ENCODE assay signal across 20 cellular contexts in the genomic region with DNA sequence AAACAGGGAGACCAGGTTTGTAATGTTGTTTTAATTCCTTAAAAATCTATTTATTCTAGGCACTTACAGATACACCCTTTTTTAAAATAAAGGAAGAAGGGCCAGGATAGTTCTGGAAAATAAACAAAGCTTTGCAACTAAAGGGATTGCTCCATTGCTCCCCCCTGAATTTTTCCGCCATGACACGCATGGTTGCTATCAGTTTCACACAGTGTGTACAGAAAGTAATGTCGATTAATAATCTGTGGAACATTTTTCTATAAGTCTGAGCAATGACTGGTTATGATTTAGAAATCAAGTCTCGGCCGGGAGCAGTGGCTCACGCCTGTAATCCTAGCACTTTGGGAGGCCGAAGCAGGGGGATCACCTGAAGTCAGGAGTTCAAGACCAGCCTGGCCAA.
A peak's percentile ranks its signal among the peaks of the same experiment; 100 is the strongest.
DNase-seq lines count a peak whose midpoint lies in the region; ATAC-seq, FAIRE-seq and TF ChIP-seq lines count a peak whose summit lies in the region.
"Had no signal": no experiment of that assay in that cellular context is flagged by ENCODE, and none has a peak within 500 bp of the region (broad histone marks: within the 10 kb centered on the region; RNA-seq: fewer than 3 reads in every experiment).

No MANE protein-coding gene starts in this region.

- no peak overlapping the region for H2AK5ac ChIP-seq in IMR-90 (ENCODE audit: low read depth, low read length)

- 73% methylated on average over 3 of the region's 7 CpGs; no CpG with 5 or more reads in 1 of the 2 experiments for WGBS in IMR-90 (ENCODE audit: extremely low coverage in 2 of 2, insufficient read length in 1 of 2), 2 experiments
- 91 to 93% methylated on average over 7 of the region's 7 CpGs for WGBS in tibial nerve, 2 donors
- whole genome bisulfite sequencing in pancreas, 2 donors: 90 to 92% methylated on average over 7 of the region's 7 CpGs

- no peak overlapping the region for H2BK15ac ChIP-seq in IMR-90 (ENCODE audit: low read depth, low read length)

- H3K9me1 ChIP-seq in IMR-90 (ENCODE audit: insufficient read depth, low read length): peaks cover 6% of the 10 kb centered on the region; the same call in 1 of the 2 replicates

- no peak overlapping the region for H3K4me3 ChIP-seq in ACC112 (ENCODE audit: low read depth, low read length)
- no peak overlapping the region for H3K4me3 ChIP-seq in IMR-90 (ENCODE audit: insufficient read depth, low read depth, low read length)
- H3K4me3 ChIP-seq in choroid plexus epithelial cell (ENCODE audit: low read depth, low read length): no peak overlapping the region
- no peak overlapping the region for H3K4me3 ChIP-seq in tibial nerve
- H3K4me3 ChIP-seq in pancreas: no peak overlapping the region
- H3K4me3 ChIP-seq: BLaER1 treated with 17β-estradiol and CSF1 and Interleukin-3, amounts not matched to agents 10 nM and 100 nM; GM12878; GM23338 had no signal

- H4K8ac ChIP-seq in IMR-90 (ENCODE audit: low read depth in 2 of 2, low read length in 2 of 2): no peak overlapping the region

- FAIRE-seq in pancreas (lab: Jason Lieb, UNC): no peak
- FAIRE-seq: GM12878, H54, HTR-8/SVneo had no signal

- no TSS peak for BruUV-seq in IMR-90 (replicated peaks; lab: Mats Ljungman, UMichigan)

- H2AFZ ChIP-seq in ACC112 (ENCODE audit: low read length, unreplicated experiment) (no peak overlapping the region), IMR-90 (replicated peaks; ENCODE audit: low read length, poor library complexity) (no peak overlapping the region)
- H2AFZ ChIP-seq: GM23338 had no signal

- H3K36me3 ChIP-seq in ACC112 (ENCODE audit: insufficient read depth, low read length): no peaks in the 10 kb centered on the region
- no peaks in the 10 kb centered on the region for H3K36me3 ChIP-seq in IMR-90 (ENCODE audit: control insufficient read depth, insufficient read depth, low read length)
- no peaks in the 10 kb centered on the region for H3K36me3 ChIP-seq in tibial nerve
- H3K36me3 ChIP-seq in pancreas: no peaks in the 10 kb centered on the region
- H3K36me3 ChIP-seq: BLaER1 treated with 17β-estradiol and CSF1 and Interleukin-3, amounts not matched to agents 10 nM and 100 nM had no signal

- dilution Hi-C loops in IMR-90 (cut with HindIII; ENCODE audit: low sequenced_read_pairs, unreplicated experiment): no loop called here

- H3K27ac ChIP-seq in ACC112 (ENCODE audit: low read depth, low read length) (peak overlapping the region; percentile 46; the same call in 1 of the 2 replicates), IMR-90 (ENCODE audit: insufficient read depth, low read length) (no peak overlapping the region), tibial nerve (no peak overlapping the region), pancreas (no peak overlapping the region)
- H3K27ac ChIP-seq: BLaER1 treated with 17β-estradiol and CSF1 and Interleukin-3, amounts not matched to agents 10 nM and 100 nM had no signal

- H3K9me3 ChIP-seq in IMR-90 (ENCODE audit: control insufficient read depth, insufficient read depth, low read length) (no peaks in the 10 kb centered on the region), tibial nerve (no peaks in the 10 kb centered on the region), pancreas (no peaks in the 10 kb centered on the region)
- H3K9me3 ChIP-seq: BLaER1 treated with 17β-estradiol and CSF1 and Interleukin-3, amounts not matched to agents 10 nM and 100 nM had no signal

- no peak overlapping the region for H2BK5ac ChIP-seq in IMR-90 (ENCODE audit: low read depth, low read length, poor library complexity, severe bottlenecking)

- TF ChIP-seq POLR2A in IMR-90 (IDR thresholded peaks at IDR 0.05; ENCODE audit: low read depth, low read length): no peak
- TF ChIP-seq POLR2A in tibial nerve (IDR thresholded peaks at IDR 0.05): no peak

- H2BK120ac ChIP-seq in IMR-90 (ENCODE audit: low read depth, low read length): no peak overlapping the region

- H3K14ac ChIP-seq in IMR-90 (replicated peaks; ENCODE audit: low read depth, low read length): no peak overlapping the region

- TF ChIP-seq CTCF in IMR-90 (conservative IDR thresholded peaks at IDR 0.05; ENCODE audit: low read depth, low read length) (no peak), choroid plexus epithelial cell (conservative IDR thresholded peaks at IDR 0.05; ENCODE audit: low read depth, low read length) (no peak), tibial nerve (IDR thresholded peaks at IDR 0.05) (no peak), pancreas (IDR thresholded peaks at IDR 0.05) (no peak)

- H3K4me1 ChIP-seq in ACC112 (ENCODE audit: control insufficient read depth, insufficient read depth, low read length, unreplicated experiment): peaks cover 67% of the 10 kb centered on the region
- peaks cover 8% of the 10 kb centered on the region; the same call in 1 of the 2 replicates for H3K4me1 ChIP-seq in IMR-90 (ENCODE audit: control insufficient read depth, insufficient read depth, low read length)
- H3K4me1 ChIP-seq in tibial nerve: peaks cover 0 to 29% (median 6%) of the 10 kb centered on the region in 4 donors
- peaks cover 28 to 33% (median 31%) of the 10 kb centered on the region in 3 donors for H3K4me1 ChIP-seq in pancreas
- H3K4me1 ChIP-seq: BLaER1 treated with 17β-estradiol and CSF1 and Interleukin-3, amounts not matched to agents 10 nM and 100 nM had no signal

- no peak for TF ChIP-seq EP300 in tibial nerve (IDR thresholded peaks at IDR 0.05)

- H3K9ac ChIP-seq in IMR-90 (ENCODE audit: low read depth, low read length): no peak overlapping the region
- H3K9ac ChIP-seq: BLaER1 treated with 17β-estradiol and CSF1 and Interleukin-3, amounts not matched to agents 10 nM and 100 nM had no signal

- intact Hi-C loops in IMR-90 (cut with micrococcal nuclease) (loop anchor here (5.0 to 10.0 kb wide), 4 partner anchors 63 to 285 kb away; partner anchors contain the start of gene RNF138), pancreas (cut with DNase I) (loop anchor here in 2 of 3 donors (10.0 kb wide), 2 partner anchors 55 to 85 kb away; no protein-coding TSS in a partner anchor)

- DNase-seq in IMR-90 (peak; percentile 58), choroid plexus epithelial cell (ENCODE audit: low read depth) (peak; percentile 50), iris pigment epithelial cell (ENCODE audit: low read depth) (peak; percentile 43), tibial nerve (ENCODE audit: low spot score in 2 of 2) (no peak), pancreas (no peak)
- DNase-seq: 8988T; Calu3; CD8-positive, alpha-beta T cell; DMS 273 treated with DMSO at 0.1 percent for 48 hours; DMS53; DND-41; EL; HFFc6 had no signal

- H3K4me2 ChIP-seq in IMR-90 (ENCODE audit: low read depth, low read length): no peak overlapping the region
- H3K4me2 ChIP-seq: BLaER1 treated with 17β-estradiol and CSF1 and Interleukin-3, amounts not matched to agents 10 nM and 100 nM; GM23338 had no signal

- H3K18ac ChIP-seq in IMR-90 (ENCODE audit: low read depth, low read length): no peak overlapping the region

- H2BK20ac ChIP-seq in IMR-90 (ENCODE audit: low read depth, low read length): no peak overlapping the region

- CTCF ChIA-PET in IMR-90 (lab: Yijun Ruan, JAX): no interaction called here

- no peaks in the 10 kb centered on the region for H3K79me2 ChIP-seq in ACC112 (ENCODE audit: control insufficient read depth, insufficient read depth, low read length, unreplicated experiment)

- TF ChIP-seq RAD21 in IMR-90 (IDR thresholded peaks at IDR 0.05; ENCODE audit: low read length): no peak

- H4K91ac ChIP-seq in IMR-90 (ENCODE audit: insufficient read depth, low read depth, low read length): no peak overlapping the region

- H3K79me1 ChIP-seq in IMR-90 (ENCODE audit: low read depth in 1 of 2, low read length in 2 of 2): no peaks in the 10 kb centered on the region

- no peaks in the 10 kb centered on the region for H4K20me1 ChIP-seq in IMR-90 (ENCODE audit: insufficient read depth, low read length)
- H4K20me1 ChIP-seq: BLaER1 treated with 17β-estradiol and CSF1 and Interleukin-3, amounts not matched to agents 10 nM and 100 nM had no signal

- no peak overlapping the region for H3K56ac ChIP-seq in IMR-90 (ENCODE audit: extremely low read depth, insufficient read depth, low read length)

- in situ Hi-C loops in IMR-90 (cut with MboI; ENCODE audit: low sequenced_read_pairs): no loop called here

- H3K4ac ChIP-seq in IMR-90 (ENCODE audit: low read depth, low read length): no peak overlapping the region

- no peak for ATAC-seq in IMR-90 (ENCODE audit: low read depth)
- no peak for ATAC-seq in pancreas
- no peak for ATAC-seq in HG03457 (IDR thresholded peaks at IDR 0.05; ENCODE audit: unreplicated experiment)
- ATAC-seq: CD8-positive, alpha-beta T cell; GM12878; GM23338 had no signal

- no peak overlapping the region for H4K5ac ChIP-seq in IMR-90 (ENCODE audit: low read depth, low read length)

- H3K27me3 ChIP-seq in ACC112 (ENCODE audit: insufficient read depth, low read length) (no peaks in the 10 kb centered on the region), IMR-90 (ENCODE audit: control insufficient read depth, insufficient read depth, low read length) (no peaks in the 10 kb centered on the region), tibial nerve (no peaks in the 10 kb centered on the region), pancreas (no peaks in the 10 kb centered on the region)
- H3K27me3 ChIP-seq: BLaER1 treated with 17β-estradiol and CSF1 and Interleukin-3, amounts not matched to agents 10 nM and 100 nM had no signal

- no peak overlapping the region for H3K23ac ChIP-seq in IMR-90 (ENCODE audit: low read depth, low read length)

- POLR2A ChIA-PET in IMR-90 (lab: Charles Lee; ENCODE audit: unreplicated experiment): no interaction called here

- H2AK9ac ChIP-seq in IMR-90 (replicated peaks; ENCODE audit: low read depth, low read length, poor library complexity): no peak overlapping the region

TF ChIP-seq in IMR-90, 13 proteins besides CTCF, POLR2A, EP300 and RAD21:
- TF ChIP-seq CEBPB (IDR thresholded peaks at IDR 0.05; ENCODE audit: low read depth, low read length): peak; percentile 46; the same call in 1 of the 2 replicates
- TF ChIP-seq RFX5 (IDR thresholded peaks at IDR 0.05; ENCODE audit: low read depth, low read length): no peak

Comparison
In these comparisons a context has a peak if more than half of its experiments do, and no peak if none do; other contexts are left out.
1. DNase-seq: peak in IMR-90 (single experiment), choroid plexus epithelial cell (single experiment) and iris pigment epithelial cell (single experiment); none in tibial nerve (0 of 2) and pancreas (0 of 6).